In the genomic region with DNA sequence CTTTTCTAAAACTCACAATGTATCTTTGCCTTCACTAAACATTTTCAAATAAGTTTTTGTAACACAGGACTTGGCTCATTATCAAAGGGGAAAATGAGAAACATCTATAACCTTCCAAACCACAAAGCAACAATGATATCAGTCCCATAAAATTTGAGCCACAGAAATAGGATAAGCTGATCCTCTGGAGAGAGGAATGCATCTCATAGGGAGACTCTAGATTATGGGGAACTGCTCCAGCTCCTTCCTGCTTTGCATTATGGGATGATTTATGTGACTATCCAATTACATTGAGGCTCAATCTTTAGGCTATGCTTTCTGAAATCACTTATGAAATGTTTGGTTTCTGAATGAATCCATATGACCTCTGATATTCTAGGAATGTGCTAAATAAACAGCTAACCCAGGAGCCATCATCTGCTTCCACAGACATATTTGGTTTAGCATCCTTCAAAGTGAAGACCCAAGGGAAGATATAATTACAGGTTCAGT, we compare ENCODE assay signal across 1 cellular context.
A peak's percentile ranks its signal among the peaks of the same experiment; 100 is the strongest.
TF ChIP-seq lines count a peak whose summit lies in the region.

No MANE protein-coding gene starts in this region.

TF ChIP-seq in HEK293, 187 proteins besides CTCF, POLR2A, EP300 and RAD21 (continued from another document and continues in another):
- TF ChIP-seq, protein P1, sequence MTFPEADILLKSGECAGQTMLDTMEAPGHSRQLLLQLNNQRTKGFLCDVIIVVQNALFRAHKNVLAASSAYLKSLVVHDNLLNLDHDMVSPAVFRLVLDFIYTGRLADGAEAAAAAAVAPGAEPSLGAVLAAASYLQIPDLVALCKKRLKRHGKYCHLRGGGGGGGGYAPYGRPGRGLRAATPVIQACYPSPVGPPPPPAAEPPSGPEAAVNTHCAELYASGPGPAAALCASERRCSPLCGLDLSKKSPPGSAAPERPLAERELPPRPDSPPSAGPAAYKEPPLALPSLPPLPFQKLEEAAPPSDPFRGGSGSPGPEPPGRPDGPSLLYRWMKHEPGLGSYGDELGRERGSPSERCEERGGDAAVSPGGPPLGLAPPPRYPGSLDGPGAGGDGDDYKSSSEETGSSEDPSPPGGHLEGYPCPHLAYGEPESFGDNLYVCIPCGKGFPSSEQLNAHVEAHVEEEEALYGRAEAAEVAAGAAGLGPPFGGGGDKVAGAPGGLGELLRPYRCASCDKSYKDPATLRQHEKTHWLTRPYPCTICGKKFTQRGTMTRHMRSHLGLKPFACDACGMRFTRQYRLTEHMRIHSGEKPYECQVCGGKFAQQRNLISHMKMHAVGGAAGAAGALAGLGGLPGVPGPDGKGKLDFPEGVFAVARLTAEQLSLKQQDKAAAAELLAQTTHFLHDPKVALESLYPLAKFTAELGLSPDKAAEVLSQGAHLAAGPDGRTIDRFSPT (tag by site-specific recombination; IDR thresholded peaks at IDR 0.05) = peak; percentile 92
- TF ChIP-seq ZNF530 (tag by site-specific recombination; IDR thresholded peaks at IDR 0.05; ENCODE audit: low read depth) (no peak), IKZF3 (tag by site-specific recombination; IDR thresholded peaks at IDR 0.05) (no peak), ZNF558 (tag by site-specific recombination; IDR thresholded peaks at IDR 0.05) (peak; percentile 74), ZNF311 (tag by site-specific recombination; IDR thresholded peaks at IDR 0.05; ENCODE audit: borderline replicate concordance) (no peak), ZNF548 (tag by site-specific recombination; IDR thresholded peaks at IDR 0.05) (no peak), MZF1 (tag by site-specific recombination; IDR thresholded peaks at IDR 0.05; ENCODE audit: borderline replicate concordance) (peak; percentile 86), ZFP69B (tag by site-specific recombination; IDR thresholded peaks at IDR 0.05) (peak; percentile 78), ZNF16 (tag by site-specific recombination; IDR thresholded peaks at IDR 0.05; ENCODE audit: low read depth) (no peak), ZNF792 (tag by site-specific recombination; IDR thresholded peaks at IDR 0.05) (no peak), ZNF184 (tag by site-specific recombination; IDR thresholded peaks at IDR 0.05) (peak; percentile 38; the same call in 1 of the 2 replicates), ZNF561 (tag by site-specific recombination; IDR thresholded peaks at IDR 0.05; ENCODE audit: borderline replicate concordance) (peak; percentile 78; the same call in 1 of the 2 replicates), ZBTB21 (tag by site-specific recombination; IDR thresholded peaks at IDR 0.05) (peak; percentile 79), ZNF324 (tag by site-specific recombination; IDR thresholded peaks at IDR 0.05) (no peak), ZNF416 (tag by site-specific recombination; IDR thresholded peaks at IDR 0.05) (no peak), ZBTB1 (tag by site-specific recombination; IDR thresholded peaks at IDR 0.05) (no peak), ZFHX2 (tag by site-specific recombination; conservative IDR thresholded peaks at IDR 0.05) (no peak), ZNF596 (tag by site-specific recombination; IDR thresholded peaks at IDR 0.05) (no peak), ZNF121 (tag by site-specific recombination; IDR thresholded peaks at IDR 0.05) (no peak), ZSCAN23 (tag by site-specific recombination; IDR thresholded peaks at IDR 0.05) (peak; percentile 72; the same call in 1 of the 2 replicates), ZEB2 (tag by site-specific recombination; IDR thresholded peaks at IDR 0.05) (peak; percentile 97), ZNF433 (tag by site-specific recombination; IDR thresholded peaks at IDR 0.05; ENCODE audit: low read depth) (no peak), ZNF76 (tag by site-specific recombination; IDR thresholded peaks at IDR 0.05; ENCODE audit: borderline replicate concordance, low read depth) (peak; percentile 34; the same call in 1 of the 2 replicates), ZNF768 (tag by site-specific recombination; IDR thresholded peaks at IDR 0.05) (no peak), ZNF394 (tag by site-specific recombination; IDR thresholded peaks at IDR 0.05; ENCODE audit: borderline replicate concordance) (peak; percentile 98)
- TF ChIP-seq, protein P2, sequence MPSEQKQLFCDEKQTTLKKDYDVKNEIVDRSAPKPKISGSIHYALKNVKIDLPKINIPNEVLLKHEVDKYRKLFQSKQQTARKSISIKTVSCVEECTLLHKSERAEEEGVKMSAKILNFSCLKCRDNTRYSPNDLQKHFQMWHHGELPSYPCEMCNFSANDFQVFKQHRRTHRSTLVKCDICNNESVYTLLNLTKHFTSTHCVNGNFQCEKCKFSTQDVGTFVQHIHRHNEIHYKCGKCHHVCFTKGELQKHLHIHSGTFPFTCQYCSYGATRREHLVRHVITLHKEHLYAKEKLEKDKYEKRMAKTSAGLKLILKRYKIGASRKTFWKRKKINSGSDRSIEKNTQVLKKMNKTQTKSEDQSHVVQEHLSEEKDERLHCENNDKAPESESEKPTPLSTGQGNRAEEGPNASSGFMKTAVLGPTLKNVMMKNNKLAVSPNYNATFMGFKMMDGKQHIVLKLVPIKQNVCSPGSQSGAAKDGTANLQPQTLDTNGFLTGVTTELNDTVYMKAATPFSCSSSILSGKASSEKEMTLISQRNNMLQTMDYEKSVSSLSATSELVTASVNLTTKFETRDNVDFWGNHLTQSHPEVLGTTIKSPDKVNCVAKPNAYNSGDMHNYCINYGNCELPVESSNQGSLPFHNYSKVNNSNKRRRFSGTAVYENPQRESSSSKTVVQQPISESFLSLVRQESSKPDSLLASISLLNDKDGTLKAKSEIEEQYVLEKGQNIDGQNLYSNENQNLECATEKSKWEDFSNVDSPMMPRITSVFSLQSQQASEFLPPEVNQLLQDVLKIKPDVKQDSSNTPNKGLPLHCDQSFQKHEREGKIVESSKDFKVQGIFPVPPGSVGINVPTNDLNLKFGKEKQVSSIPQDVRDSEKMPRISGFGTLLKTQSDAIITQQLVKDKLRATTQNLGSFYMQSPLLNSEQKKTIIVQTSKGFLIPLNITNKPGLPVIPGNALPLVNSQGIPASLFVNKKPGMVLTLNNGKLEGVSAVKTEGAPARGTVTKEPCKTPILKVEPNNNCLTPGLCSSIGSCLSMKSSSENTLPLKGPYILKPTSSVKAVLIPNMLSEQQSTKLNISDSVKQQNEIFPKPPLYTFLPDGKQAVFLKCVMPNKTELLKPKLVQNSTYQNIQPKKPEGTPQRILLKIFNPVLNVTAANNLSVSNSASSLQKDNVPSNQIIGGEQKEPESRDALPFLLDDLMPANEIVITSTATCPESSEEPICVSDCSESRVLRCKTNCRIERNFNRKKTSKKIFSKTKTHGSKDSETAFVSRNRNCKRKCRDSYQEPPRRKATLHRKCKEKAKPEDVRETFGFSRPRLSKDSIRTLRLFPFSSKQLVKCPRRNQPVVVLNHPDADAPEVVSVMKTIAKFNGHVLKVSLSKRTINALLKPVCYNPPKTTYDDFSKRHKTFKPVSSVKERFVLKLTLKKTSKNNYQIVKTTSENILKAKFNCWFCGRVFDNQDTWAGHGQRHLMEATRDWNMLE (tag by site-specific recombination; conservative IDR thresholded peaks at IDR 0.05; ENCODE audit: low read depth) = peak; percentile 40; the same call in 1 of the 2 replicates
- TF ChIP-seq, protein P3, sequence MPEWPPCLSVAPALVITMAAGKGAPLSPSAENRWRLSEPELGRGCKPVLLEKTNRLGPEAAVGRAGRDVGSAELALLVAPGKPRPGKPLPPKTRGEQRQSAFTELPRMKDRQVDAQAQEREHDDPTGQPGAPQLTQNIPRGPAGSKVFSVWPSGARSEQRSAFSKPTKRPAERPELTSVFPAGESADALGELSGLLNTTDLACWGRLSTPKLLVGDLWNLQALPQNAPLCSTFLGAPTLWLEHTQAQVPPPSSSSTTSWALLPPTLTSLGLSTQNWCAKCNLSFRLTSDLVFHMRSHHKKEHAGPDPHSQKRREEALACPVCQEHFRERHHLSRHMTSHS (tag by site-specific recombination; IDR thresholded peaks at IDR 0.05) = no peak; the same call in 1 of the 2 replicates
- TF ChIP-seq, protein P4, sequence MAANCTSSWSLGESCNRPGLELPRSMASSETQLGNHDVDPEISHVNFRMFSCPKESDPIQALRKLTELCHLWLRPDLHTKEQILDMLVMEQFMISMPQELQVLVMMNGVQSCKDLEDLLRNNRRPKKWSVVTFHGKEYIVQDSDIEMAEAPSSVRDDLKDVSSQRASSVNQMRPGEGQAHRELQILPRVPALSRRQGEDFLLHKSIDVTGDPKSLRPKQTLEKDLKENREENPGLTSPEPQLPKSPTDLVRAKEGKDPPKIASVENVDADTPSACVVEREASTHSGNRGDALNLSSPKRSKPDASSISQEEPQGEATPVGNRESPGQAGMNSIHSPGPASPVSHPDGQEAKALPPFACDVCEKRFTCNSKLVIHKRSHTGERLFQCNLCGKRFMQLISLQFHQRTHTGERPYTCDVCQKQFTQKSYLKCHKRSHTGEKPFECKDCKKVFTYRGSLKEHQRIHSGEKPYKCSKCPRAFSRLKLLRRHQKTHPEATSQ (tag by site-specific recombination; IDR thresholded peaks at IDR 0.05) = no peak
- TF ChIP-seq, protein P5, sequence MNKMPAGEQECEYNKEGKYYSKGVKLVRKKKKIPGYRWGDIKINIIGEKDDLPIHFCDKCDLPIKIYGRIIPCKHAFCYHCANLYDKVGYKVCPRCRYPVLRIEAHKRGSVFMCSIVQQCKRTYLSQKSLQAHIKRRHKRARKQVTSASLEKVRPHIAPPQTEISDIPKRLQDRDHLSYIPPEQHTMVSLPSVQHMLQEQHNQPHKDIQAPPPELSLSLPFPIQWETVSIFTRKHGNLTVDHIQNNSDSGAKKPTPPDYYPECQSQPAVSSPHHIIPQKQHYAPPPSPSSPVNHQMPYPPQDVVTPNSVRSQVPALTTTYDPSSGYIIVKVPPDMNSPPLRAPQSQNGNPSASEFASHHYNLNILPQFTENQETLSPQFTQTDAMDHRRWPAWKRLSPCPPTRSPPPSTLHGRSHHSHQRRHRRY (tag by site-specific recombination; IDR thresholded peaks at IDR 0.05) = no peak
- TF ChIP-seq, protein P6, sequence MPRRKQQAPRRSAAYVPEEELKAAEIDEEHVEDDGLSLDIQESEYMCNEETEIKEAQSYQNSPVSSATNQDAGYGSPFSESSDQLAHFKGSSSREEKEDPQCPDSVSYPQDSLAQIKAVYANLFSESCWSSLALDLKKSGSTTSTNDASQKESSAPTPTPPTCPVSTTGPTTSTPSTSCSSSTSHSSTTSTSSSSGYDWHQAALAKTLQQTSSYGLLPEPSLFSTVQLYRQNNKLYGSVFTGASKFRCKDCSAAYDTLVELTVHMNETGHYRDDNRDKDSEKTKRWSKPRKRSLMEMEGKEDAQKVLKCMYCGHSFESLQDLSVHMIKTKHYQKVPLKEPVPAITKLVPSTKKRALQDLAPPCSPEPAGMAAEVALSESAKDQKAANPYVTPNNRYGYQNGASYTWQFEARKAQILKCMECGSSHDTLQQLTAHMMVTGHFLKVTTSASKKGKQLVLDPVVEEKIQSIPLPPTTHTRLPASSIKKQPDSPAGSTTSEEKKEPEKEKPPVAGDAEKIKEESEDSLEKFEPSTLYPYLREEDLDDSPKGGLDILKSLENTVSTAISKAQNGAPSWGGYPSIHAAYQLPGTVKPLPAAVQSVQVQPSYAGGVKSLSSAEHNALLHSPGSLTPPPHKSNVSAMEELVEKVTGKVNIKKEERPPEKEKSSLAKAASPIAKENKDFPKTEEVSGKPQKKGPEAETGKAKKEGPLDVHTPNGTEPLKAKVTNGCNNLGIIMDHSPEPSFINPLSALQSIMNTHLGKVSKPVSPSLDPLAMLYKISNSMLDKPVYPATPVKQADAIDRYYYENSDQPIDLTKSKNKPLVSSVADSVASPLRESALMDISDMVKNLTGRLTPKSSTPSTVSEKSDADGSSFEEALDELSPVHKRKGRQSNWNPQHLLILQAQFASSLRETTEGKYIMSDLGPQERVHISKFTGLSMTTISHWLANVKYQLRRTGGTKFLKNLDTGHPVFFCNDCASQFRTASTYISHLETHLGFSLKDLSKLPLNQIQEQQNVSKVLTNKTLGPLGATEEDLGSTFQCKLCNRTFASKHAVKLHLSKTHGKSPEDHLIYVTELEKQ (tag by site-specific recombination; IDR thresholded peaks at IDR 0.05; ENCODE audit: borderline replicate concordance) = peak; percentile 92
- TF ChIP-seq, protein P7, sequence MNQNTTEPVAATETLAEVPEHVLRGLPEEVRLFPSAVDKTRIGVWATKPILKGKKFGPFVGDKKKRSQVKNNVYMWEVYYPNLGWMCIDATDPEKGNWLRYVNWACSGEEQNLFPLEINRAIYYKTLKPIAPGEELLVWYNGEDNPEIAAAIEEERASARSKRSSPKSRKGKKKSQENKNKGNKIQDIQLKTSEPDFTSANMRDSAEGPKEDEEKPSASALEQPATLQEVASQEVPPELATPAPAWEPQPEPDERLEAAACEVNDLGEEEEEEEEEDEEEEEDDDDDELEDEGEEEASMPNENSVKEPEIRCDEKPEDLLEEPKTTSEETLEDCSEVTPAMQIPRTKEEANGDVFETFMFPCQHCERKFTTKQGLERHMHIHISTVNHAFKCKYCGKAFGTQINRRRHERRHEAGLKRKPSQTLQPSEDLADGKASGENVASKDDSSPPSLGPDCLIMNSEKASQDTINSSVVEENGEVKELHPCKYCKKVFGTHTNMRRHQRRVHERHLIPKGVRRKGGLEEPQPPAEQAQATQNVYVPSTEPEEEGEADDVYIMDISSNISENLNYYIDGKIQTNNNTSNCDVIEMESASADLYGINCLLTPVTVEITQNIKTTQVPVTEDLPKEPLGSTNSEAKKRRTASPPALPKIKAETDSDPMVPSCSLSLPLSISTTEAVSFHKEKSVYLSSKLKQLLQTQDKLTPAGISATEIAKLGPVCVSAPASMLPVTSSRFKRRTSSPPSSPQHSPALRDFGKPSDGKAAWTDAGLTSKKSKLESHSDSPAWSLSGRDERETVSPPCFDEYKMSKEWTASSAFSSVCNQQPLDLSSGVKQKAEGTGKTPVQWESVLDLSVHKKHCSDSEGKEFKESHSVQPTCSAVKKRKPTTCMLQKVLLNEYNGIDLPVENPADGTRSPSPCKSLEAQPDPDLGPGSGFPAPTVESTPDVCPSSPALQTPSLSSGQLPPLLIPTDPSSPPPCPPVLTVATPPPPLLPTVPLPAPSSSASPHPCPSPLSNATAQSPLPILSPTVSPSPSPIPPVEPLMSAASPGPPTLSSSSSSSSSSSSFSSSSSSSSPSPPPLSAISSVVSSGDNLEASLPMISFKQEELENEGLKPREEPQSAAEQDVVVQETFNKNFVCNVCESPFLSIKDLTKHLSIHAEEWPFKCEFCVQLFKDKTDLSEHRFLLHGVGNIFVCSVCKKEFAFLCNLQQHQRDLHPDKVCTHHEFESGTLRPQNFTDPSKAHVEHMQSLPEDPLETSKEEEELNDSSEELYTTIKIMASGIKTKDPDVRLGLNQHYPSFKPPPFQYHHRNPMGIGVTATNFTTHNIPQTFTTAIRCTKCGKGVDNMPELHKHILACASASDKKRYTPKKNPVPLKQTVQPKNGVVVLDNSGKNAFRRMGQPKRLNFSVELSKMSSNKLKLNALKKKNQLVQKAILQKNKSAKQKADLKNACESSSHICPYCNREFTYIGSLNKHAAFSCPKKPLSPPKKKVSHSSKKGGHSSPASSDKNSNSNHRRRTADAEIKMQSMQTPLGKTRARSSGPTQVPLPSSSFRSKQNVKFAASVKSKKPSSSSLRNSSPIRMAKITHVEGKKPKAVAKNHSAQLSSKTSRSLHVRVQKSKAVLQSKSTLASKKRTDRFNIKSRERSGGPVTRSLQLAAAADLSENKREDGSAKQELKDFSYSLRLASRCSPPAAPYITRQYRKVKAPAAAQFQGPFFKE (tag by site-specific recombination; IDR thresholded peaks at IDR 0.05; ENCODE audit: borderline replicate concordance) = no peak
- TF ChIP-seq, protein P8, sequence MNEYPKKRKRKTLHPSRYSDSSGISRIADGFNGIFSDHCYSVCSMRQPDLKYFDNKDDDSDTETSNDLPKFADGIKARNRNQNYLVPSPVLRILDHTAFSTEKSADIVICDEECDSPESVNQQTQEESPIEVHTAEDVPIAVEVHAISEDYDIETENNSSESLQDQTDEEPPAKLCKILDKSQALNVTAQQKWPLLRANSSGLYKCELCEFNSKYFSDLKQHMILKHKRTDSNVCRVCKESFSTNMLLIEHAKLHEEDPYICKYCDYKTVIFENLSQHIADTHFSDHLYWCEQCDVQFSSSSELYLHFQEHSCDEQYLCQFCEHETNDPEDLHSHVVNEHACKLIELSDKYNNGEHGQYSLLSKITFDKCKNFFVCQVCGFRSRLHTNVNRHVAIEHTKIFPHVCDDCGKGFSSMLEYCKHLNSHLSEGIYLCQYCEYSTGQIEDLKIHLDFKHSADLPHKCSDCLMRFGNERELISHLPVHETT (tag by site-specific recombination; IDR thresholded peaks at IDR 0.05) = peak; percentile 96
